In the genomic region with DNA sequence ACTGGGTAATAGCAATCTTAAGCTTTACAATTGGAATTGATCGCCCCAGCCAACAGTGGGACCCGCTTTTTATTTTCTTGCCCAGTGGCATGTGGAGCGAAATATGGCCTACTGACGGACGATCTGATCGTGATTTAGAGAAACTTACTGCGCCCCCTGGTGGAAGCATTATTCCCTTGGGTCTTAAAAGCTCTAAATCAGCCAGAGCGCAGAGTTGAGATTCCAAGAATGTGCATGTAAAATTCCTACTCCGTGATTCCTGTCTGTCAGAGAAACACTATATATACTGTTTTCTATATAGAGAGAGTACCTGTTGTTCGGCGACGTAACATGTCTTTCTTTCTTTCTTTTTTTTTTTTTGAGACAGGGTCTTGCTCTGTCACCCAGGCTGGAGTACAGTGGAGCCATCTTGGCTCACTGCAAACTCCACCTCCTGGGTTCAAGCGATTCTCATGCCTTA, we compare ENCODE assay signal across 8 cellular contexts. TPM values are rescaled to one million over a fixed set of nuclear protein-coding genes. Genes with fewer than 3 reads are reported as not detected.
DNase-seq lines count a peak whose midpoint lies in the region; ATAC-seq and TF ChIP-seq lines count a peak whose summit lies in the region.

No MANE protein-coding gene starts in this region.

- H3K36me3 ChIP-seq in hepatocyte (replicated peaks; ENCODE audit: insufficient read depth, low read depth) (no peaks in the 10 kb centered on the region), gastrocnemius medialis (no peaks in the 10 kb centered on the region)

- TF ChIP-seq POLR2A in gastrocnemius medialis (IDR thresholded peaks at IDR 0.05), result no peak

- in situ Hi-C loops in gastrocnemius medialis (cut with MboI; ENCODE audit: low sequenced_read_pairs in 4 of 4), result loop anchor here in 3 of 4 donors (5.0 kb wide), 1 partner anchor 58 kb away; no protein-coding TSS in a partner anchor

- peak; percentile 60 to 67 for ATAC-seq in gastrocnemius medialis
- no peak for ATAC-seq in GM18867 (IDR thresholded peaks at IDR 0.05; ENCODE audit: unreplicated experiment)
- ATAC-seq in GM19023 (IDR thresholded peaks at IDR 0.05; ENCODE audit: unreplicated experiment), result no peak

- H4K20me1 ChIP-seq in hepatocyte (ENCODE audit: insufficient read depth, poor library complexity, severe bottlenecking), result peaks cover 6% of the 10 kb centered on the region

- H3K9me2 ChIP-seq in hepatocyte (replicated peaks; ENCODE audit: insufficient read depth), result no peaks in the 10 kb centered on the region

- H3K4me1 ChIP-seq in hepatocyte (ENCODE audit: insufficient read depth) (peaks cover 13% of the 10 kb centered on the region), gastrocnemius medialis (peaks cover 7 to 10% of the 10 kb centered on the region in 2 donors)

- intact Hi-C loops in gastrocnemius medialis (cut with DNase I; ENCODE audit: low total_unique reads), result loop anchor here (1.0 to 5.0 kb wide), 2 partner anchors 55 to 68 kb away; a partner anchor contains a TSS

- peak; percentile 71 for DNase-seq in GM10248 (ENCODE audit: extremely low spot score)
- DNase-seq in NCI-H187 (lab: John Stamatoyannopoulos, UW), result peak; percentile 58 to 81
- DNase-seq in T-helper 2 cell, result peak; percentile 42 to 79 (median 69)
- DNase-seq in anterior cingulate cortex (lab: John Stamatoyannopoulos, UW), result peak in 51 of 58 donors; percentile 17 to 95 (median 64)
- DNase-seq in hepatocyte (ENCODE audit: low spot score), result peak; percentile 97
- DNase-seq in gastrocnemius medialis, result peak; percentile 76 to 80

- no peaks in the 10 kb centered on the region for H3K27me3 ChIP-seq in hepatocyte
- H3K27me3 ChIP-seq in gastrocnemius medialis, result no peaks in the 10 kb centered on the region

- 12% methylated on average over 13 of the region's 13 CpGs for WGBS in hepatocyte (ENCODE audit: low lambda C conversion rate, missing lambda C conversion rate)

- POLR2A ChIA-PET in GM10248 (lab: Yijun Ruan, JAX), result interaction anchor here (0.5 to 1.2 kb wide), 5 partner anchors 9 to 558 kb away, joined by 3 to 5 read pairs (median 4); a partner anchor contains a TSS

- H3K27ac ChIP-seq in hepatocyte, result no peak overlapping the region
- peak overlapping the region in 2 of 4 donors; percentile 35 to 45 for H3K27ac ChIP-seq in gastrocnemius medialis

- H3K9me3 ChIP-seq in hepatocyte (ENCODE audit: low read depth) (no peaks in the 10 kb centered on the region), gastrocnemius medialis (no peaks in the 10 kb centered on the region)

- peak overlapping the region; percentile 44 for H3K4me2 ChIP-seq in hepatocyte

- peaks cover 11% of the 10 kb centered on the region for H3K79me2 ChIP-seq in hepatocyte

- H3K4me3 ChIP-seq in hepatocyte, result no peak overlapping the region
- H3K4me3 ChIP-seq in gastrocnemius medialis, result no peak overlapping the region

- CTCF ChIA-PET in GM10248 (lab: Yijun Ruan, JAX), result interaction anchor here (0.7 to 12.8 kb wide), 61 partner anchors 8 to 528 kb away, joined by 3 to 288 read pairs (median 4); a partner anchor contains a TSS

- TF ChIP-seq CTCF in GM10248 (IDR thresholded peaks at IDR 0.05; ENCODE audit: control extremely low read depth, extremely low read depth, low read depth, missing control alignments) (peak; percentile 83), hepatocyte (IDR thresholded peaks at IDR 0.05; ENCODE audit: poor library complexity) (peak; percentile 69), gastrocnemius medialis (IDR thresholded peaks at IDR 0.05 in 4 of 5, conservative IDR thresholded peaks at IDR 0.05 in 1 of 5) (peak; percentile 75 to 86 (median 84))

- no peak overlapping the region for H2AFZ ChIP-seq in hepatocyte

RNA-seq across cellular contexts. Expression of a gene that starts 3.7 kb away (rescaled TPM):
- total RNA-seq in hepatocyte (26.8 and 28.4 TPM in 2 replicates), gastrocnemius medialis (10 to 100 TPM; 22.4 to 46.4 (median 36.1) TPM)
- polyA plus RNA-seq in hepatocyte, result 50.0 and 51.6 TPM in 2 replicates

RNA-seq across cellular contexts. Expression of a gene that starts 15.3 kb away (rescaled TPM):
- 19.5 and 21.7 TPM in 2 replicates for total RNA-seq in hepatocyte
- polyA plus RNA-seq in hepatocyte, result 31.2 and 35.0 TPM in 2 replicates
- total RNA-seq in gastrocnemius medialis, result 10 to 100 TPM in 1 of 4 donors, 1 to 10 TPM in 3; 5.0 to 11.6 (median 5.6) TPM

RNA-seq across cellular contexts. Expression of a gene that starts 24.6 kb away (rescaled TPM):
- total RNA-seq in hepatocyte, result 1.7 and 1.8 TPM in 2 replicates
- polyA plus RNA-seq in hepatocyte, result 1.6 and 2.0 TPM in 2 replicates
- total RNA-seq in gastrocnemius medialis, result under 1 TPM; 0.16 to 0.71 (median 0.48) TPM

RNA-seq across cellular contexts. Expression of a gene that starts 52.5 kb away (rescaled TPM):
- total RNA-seq in hepatocyte (4.9 and 8.8 TPM in 2 replicates), gastrocnemius medialis (10 to 100 TPM in 1 of 4 donors, 1 to 10 TPM in 3; 2.6 to 12.4 (median 5.6) TPM)
- polyA plus RNA-seq in hepatocyte, result 13.9 and 20.3 TPM in 2 replicates

RNA-seq across cellular contexts. Expression of a gene that starts 56.5 kb away (rescaled TPM):
- 20.8 and 25.7 TPM in 2 replicates for total RNA-seq in hepatocyte
- 22.2 and 31.0 TPM in 2 replicates for polyA plus RNA-seq in hepatocyte
- 10 to 100 TPM; 11.5 to 51.7 (median 20.1) TPM for total RNA-seq in gastrocnemius medialis

Comparison
In these comparisons a context has a peak if more than half of its experiments do, and no peak if none do; other contexts are left out.
1. ATAC-seq: peak in gastrocnemius medialis (2 of 2); none in GM18867 (single experiment) and GM19023 (single experiment).
2. Peak in every context shown above with its lines, with median percentiles within 50 percentile points of each other: DNase-seq and CTCF ChIP-seq.